1 cellular context compared by ENCODE assay signal in the genomic region with DNA sequence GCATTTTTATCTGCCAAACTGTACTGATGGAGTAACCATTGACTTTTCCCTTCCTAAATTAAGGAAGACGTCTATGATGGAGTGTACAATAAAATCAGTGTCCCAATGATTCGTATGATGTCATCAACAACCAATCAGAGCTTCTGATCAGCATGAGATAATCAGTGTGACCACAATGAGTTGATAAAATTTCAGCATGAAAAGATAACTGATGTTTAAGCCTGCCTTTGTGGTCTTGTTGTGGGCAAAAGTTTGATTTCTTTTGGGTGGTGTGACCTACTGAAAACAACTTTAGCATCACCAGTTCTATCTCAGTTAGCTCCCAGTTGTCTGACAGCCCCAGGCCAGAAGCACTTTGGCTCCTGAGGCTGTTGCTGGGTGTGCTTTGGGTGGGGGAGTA.
A peak's percentile ranks its signal among the peaks of the same experiment; 100 is the strongest.
TF ChIP-seq lines count a peak whose summit lies in the region.

No MANE protein-coding gene starts in this region.

TF ChIP-seq in HepG2, 621 proteins besides CTCF, POLR2A, EP300 and RAD21:
- peak; percentile 87 for TF ChIP-seq CREB1 (IDR thresholded peaks at IDR 0.05)
- no peak for TF ChIP-seq CREB1 (CRISPR knock-in tag; IDR thresholded peaks at IDR 0.05)
- TF ChIP-seq ATF7 (IDR thresholded peaks at IDR 0.05), result peak; percentile 98
- no peak for TF ChIP-seq ATF7 (CRISPR knock-in tag; IDR thresholded peaks at IDR 0.05)
- TF ChIP-seq ADNP (CRISPR knock-in tag; IDR thresholded peaks at IDR 0.05), result no peak
